In genomic region chr3:48633256-48633655, GRCh38 we compare ENCODE assay signal across 35 cellular contexts. TPM values are rescaled to one million over a fixed set of nuclear protein-coding genes. Genes with fewer than 3 reads are reported as not detected.
DNase-seq lines count a peak whose midpoint lies in the region; ATAC-seq, FAIRE-seq and TF ChIP-seq lines count a peak whose summit lies in the region.
"Had no signal": no experiment of that assay in that cellular context is flagged by ENCODE, and none has a peak within 500 bp of the region (broad histone marks: within the 10 kb centered on the region; RNA-seq: fewer than 3 reads in every experiment).

No MANE protein-coding gene starts in this region.

- H3K4me1 Mint-ChIP-seq in activated naive CD4-positive, alpha-beta T cell treated with anti-CD3 and anti-CD28 coated beads, Interleukin-2, amount 10 ng/mL, durations not matched to agents 7 days and 5 days = peaks cover 28% of the 10 kb centered on the region
- H3K4me1 Mint-ChIP-seq in HFFc6 (ENCODE audit: low read depth) (peaks cover 27% of the 10 kb centered on the region), osteocyte (ENCODE audit: unreplicated experiment) (peaks cover 32% of the 10 kb centered on the region)

- H3K4me3 Mint-ChIP-seq in activated naive CD4-positive, alpha-beta T cell treated with anti-CD3 and anti-CD28 coated beads, Interleukin-2, amount 10 ng/mL, durations not matched to agents 7 days and 5 days = peak overlapping the region; percentile 37
- no peak overlapping the region for H3K4me3 Mint-ChIP-seq in HFFc6
- peak overlapping the region; percentile 87 for H3K4me3 Mint-ChIP-seq in osteocyte (ENCODE audit: unreplicated experiment)

- no peak for ATAC-seq in HG03175 (IDR thresholded peaks at IDR 0.05; ENCODE audit: unreplicated experiment)
- ATAC-seq: HCT116; Panc1; pancreas; stimulated activated naive B cell treated with anti-CD40 and anti-IgM and Interleukin-4, amounts not matched to agents 10 μg/mL and 1 μg/mL and 100 μg/mL, for 72 hours; T-cell had no signal

- intact Hi-C loops in ascending aorta (cut with DNase I) = loop anchor here (10.0 kb wide), 1 partner anchor 158 kb away; no protein-coding TSS in a partner anchor

- H3K36me3 ChIP-seq in ascending aorta = peaks cover 45 to 50% of the 10 kb centered on the region in 2 donors
- H3K36me3 ChIP-seq: pancreas had no signal

- no peak overlapping the region for H3K27ac Mint-ChIP-seq in activated naive CD4-positive, alpha-beta T cell treated with anti-CD3 and anti-CD28 coated beads, Interleukin-2, amount 10 ng/mL, durations not matched to agents 7 days and 5 days
- H3K27ac Mint-ChIP-seq in HFFc6 (no peak overlapping the region), osteocyte (ENCODE audit: unreplicated experiment) (no peak overlapping the region)
- H3K27ac Mint-ChIP-seq: memory B cell; stimulated activated naive B cell treated with anti-CD40 and anti-IgM and Interleukin-4, amounts not matched to agents 10 μg/mL and 1 μg/mL and 100 μg/mL, for 72 hours; T-cell had no signal

- no peaks in the 10 kb centered on the region for H3K9me3 ChIP-seq in ascending aorta
- H3K9me3 ChIP-seq: adrenal gland, pancreas, SJSA1, spleen had no signal

- no peak for DNase-seq in activated naive CD4-positive, alpha-beta T cell treated with anti-CD3 and anti-CD28 coated beads, Interleukin-2, amount 10 ng/mL, durations not matched to agents 7 days and 5 days
- DNase-seq in activated naive CD4-positive, alpha-beta T cell treated with anti-CD3 and anti-CD28 coated beads, Interleukin-2, amount 50 U/mL, for 16 hours = no peak
- no peak for DNase-seq in HFFc6
- DNase-seq in ascending aorta (ENCODE audit: low spot score in 2 of 2) = no peak
- DNase-seq in osteocyte (ENCODE audit: extremely low spot score, unreplicated experiment) = no peak
- DNase-seq in RCC 7860 (ENCODE audit: low spot score) = no peak
- DNase-seq in HuH-7.5 (ENCODE audit: low spot score) = no peak
- DNase-seq: ACHN; activated CD8-positive, alpha-beta memory T cell treated with anti-CD3 and anti-CD28 coated beads, Interleukin-2, amount 50 U/mL, for 48 hours; activated effector memory CD4-positive, alpha-beta T cell treated with anti-CD3 and anti-CD28 coated beads, Interleukin-2, amount 50 U/mL, for 16 hours; adrenal gland; C1 segment of cervical spinal cord; effector memory CD4-positive, alpha-beta T cell; erythroblast; head of caudate nucleus; Karpas-422; NCI-H1694 treated with DMSO at 0.1 percent for 48 hours; NCI-H2171 treated with DMSO at 0.1 percent for 48 hours; NCI-H524; NK-92 treated with Interleukin-12 subunit alpha and Interleukin-12 subunit beta, amount 100 ng/mL, for 24 hours; spleen; stimulated activated CD4-positive, alpha-beta T cell treated with anti-CD3 and anti-CD28 coated beads, Interleukin-4, amount 100 ng/mL, for 1 hour; stimulated activated naive B cell treated with anti-CD40 and anti-IgM and Interleukin-4, amounts not matched to agents 10 μg/mL and 1 μg/mL and 100 μg/mL, for 72 hours; T-cell had no signal

- no peaks in the 10 kb centered on the region for H3K9me3 Mint-ChIP-seq in activated naive CD4-positive, alpha-beta T cell treated with anti-CD3 and anti-CD28 coated beads, Interleukin-2, amount 10 ng/mL, durations not matched to agents 7 days and 5 days
- no peaks in the 10 kb centered on the region for H3K9me3 Mint-ChIP-seq in HFFc6
- H3K9me3 Mint-ChIP-seq in osteocyte (ENCODE audit: unreplicated experiment) = no peaks in the 10 kb centered on the region
- H3K9me3 Mint-ChIP-seq: memory B cell; stimulated activated naive B cell treated with anti-CD40 and anti-IgM and Interleukin-4, amounts not matched to agents 10 μg/mL and 1 μg/mL and 100 μg/mL, for 72 hours; T-cell had no signal

- H3K27ac ChIP-seq in ascending aorta = peak overlapping the region; percentile 80 to 81
- H3K27ac ChIP-seq: adrenal gland, pancreas, SJSA1, spleen had no signal

- no peaks in the 10 kb centered on the region for H3K27me3 ChIP-seq in ascending aorta
- H3K27me3 ChIP-seq: adrenal gland, pancreas, SJSA1, spleen had no signal

- peak overlapping the region in 1 of 2 donors; percentile 95 for H3K4me3 ChIP-seq in ascending aorta
- H3K4me3 ChIP-seq: adrenal gland, pancreas, SJSA1, spleen had no signal

- TF ChIP-seq CTCF in HFFc6 (IDR thresholded peaks at IDR 0.05) (0 out of 2 replicates have a peak, but pooled peaks have one; percentile 8), ascending aorta (IDR thresholded peaks at IDR 0.05) (no peak), osteocyte (IDR thresholded peaks at IDR 0.05) (no peak)

- peaks cover 0 to 22% of the 10 kb centered on the region in 2 donors for H3K4me1 ChIP-seq in ascending aorta

- H3K27me3 Mint-ChIP-seq in activated naive CD4-positive, alpha-beta T cell treated with anti-CD3 and anti-CD28 coated beads, Interleukin-2, amount 10 ng/mL, durations not matched to agents 7 days and 5 days = no peaks in the 10 kb centered on the region
- H3K27me3 Mint-ChIP-seq in HFFc6 (ENCODE audit: insufficient read depth) (no peaks in the 10 kb centered on the region; the same call in 1 of the 2 replicates), osteocyte (ENCODE audit: unreplicated experiment) (no peaks in the 10 kb centered on the region)
- H3K27me3 Mint-ChIP-seq: memory B cell, T-cell had no signal

- H3K36me3 Mint-ChIP-seq in activated naive CD4-positive, alpha-beta T cell treated with anti-CD3 and anti-CD28 coated beads, Interleukin-2, amount 10 ng/mL, durations not matched to agents 7 days and 5 days = peaks cover 26% of the 10 kb centered on the region
- H3K36me3 Mint-ChIP-seq in HFFc6 (ENCODE audit: low read depth) (peaks cover 5% of the 10 kb centered on the region), osteocyte (ENCODE audit: unreplicated experiment) (peaks cover 21% of the 10 kb centered on the region)

- CTCF ChIA-PET in activated naive CD4-positive, alpha-beta T cell treated with anti-CD3 and anti-CD28 coated beads, Interleukin-2, amount 10 ng/mL, durations not matched to agents 7 days and 5 days (lab: Charles Lee) = no interaction called here

- no peak for FAIRE-seq in RCC 7860 (lab: Jason Lieb, UNC)
- FAIRE-seq: colon, pancreas, TTC549, urothelium cell line had no signal

RNA-seq across cellular contexts. Expression of gene SLC26A6, which starts 2.0 kb away (rescaled TPM):
- 10 to 100 TPM; 15.1 to 19.6 (median 17.5) TPM for total RNA-seq in HFFc6 (2021; fragmentation: NEBNext Ultra II Directional; extraction: Animal tissue kit (Norgen Biotek cat#: 25700))
- total RNA-seq in ascending aorta (28.1 TPM), osteocyte (63.8 and 66.2 TPM in 2 replicates)

RNA-seq across cellular contexts. Expression of gene TMEM89, which starts 11.7 kb away (rescaled TPM):
- under 1 TPM in 1 of 6 experiments, not detected in 5; 0.25 TPM for total RNA-seq in HFFc6 (2021; fragmentation: NEBNext Ultra II Directional; extraction: Animal tissue kit (Norgen Biotek cat#: 25700))
- total RNA-seq in ascending aorta (not detected), osteocyte (not detected in 2 replicates)
- total RNA-seq: adrenal gland, fibroblast of villous mesenchyme, pancreas, SJSA1, spleen, temporal lobe had no signal

RNA-seq across cellular contexts. Expression of gene UQCRC1, which starts 23.8 kb away (rescaled TPM):
- 100 to 1,000 TPM; 254 to 322 (median 276) TPM for total RNA-seq in HFFc6 (2021; fragmentation: NEBNext Ultra II Directional; extraction: Animal tissue kit (Norgen Biotek cat#: 25700))
- total RNA-seq in ascending aorta (193 TPM), osteocyte (201 and 202 TPM in 2 replicates)

RNA-seq across cellular contexts. Expression of gene CELSR3, which starts 29.4 kb away (rescaled TPM):
- 1 to 10 TPM; 1.9 to 5.0 (median 3.4) TPM for total RNA-seq in HFFc6 (2021; fragmentation: NEBNext Ultra II Directional; extraction: Animal tissue kit (Norgen Biotek cat#: 25700))
- total RNA-seq in ascending aorta (2.6 TPM), osteocyte (7.1 and 7.4 TPM in 2 replicates)

RNA-seq across cellular contexts. Expression of gene COL7A1, which starts 38.1 kb away (rescaled TPM):
- total RNA-seq in HFFc6 (2021; fragmentation: NEBNext Ultra II Directional; extraction: Animal tissue kit (Norgen Biotek cat#: 25700)) = 100 to 1,000 TPM in 1 of 6 experiments, 10 to 100 TPM in 5; 74.9 to 113 (median 80.8) TPM
- 22.2 TPM for total RNA-seq in ascending aorta
- 16.6 and 18.9 TPM in 2 replicates for total RNA-seq in osteocyte
